ENCODE assay signal across 28 cellular contexts in genomic region chr1:22169816-22170215, GRCh38. TPM values are rescaled to one million over a fixed set of nuclear protein-coding genes. Genes with fewer than 3 reads are reported as not detected.
"Had no signal": no experiment of that assay in that cellular context is flagged by ENCODE, and none has a peak within 500 bp of the region (broad histone marks: within the 10 kb centered on the region; RNA-seq: fewer than 3 reads in every experiment).

No MANE protein-coding gene starts in this region.

- H3K4me2 ChIP-seq: hepatocyte had no signal

- FAIRE-seq: islet of Langerhans, kidney had no signal

- H2AFZ ChIP-seq: hepatocyte, parathyroid adenoma had no signal

- H3K79me2 ChIP-seq: hepatocyte, parathyroid adenoma had no signal

- H3K4me3 ChIP-seq: heart right ventricle, hepatocyte, left lung, lower lobe of right lung, right atrium auricular region, skin epidermis, suprapubic skin, thoracic aorta, tibial artery, uterus had no signal

- H3K9ac ChIP-seq: parathyroid adenoma had no signal

- H3K4me1 ChIP-seq: heart right ventricle, left lung, lower lobe of right lung, parathyroid adenoma, right atrium auricular region, tibial artery, uterus had no signal

- H3K27me3 ChIP-seq: hepatocyte, left lung, neutrophil, right atrium auricular region, suprapubic skin, uterus had no signal

- ATAC-seq: heart right ventricle; left colon; left lung; lower lobe of right lung; naive thymus-derived CD8-positive, alpha-beta T cell; sciatic nerve; stimulated activated effector memory CD8-positive, alpha-beta T cell treated with anti-CD3 and anti-CD28 coated beads, Interleukin-12 subunit alpha, Interleukin-12 subunit beta, amount 100 ng/mL, for 72 hours had no signal

- H3K9me3 ChIP-seq: heart right ventricle, left lung, lower lobe of right lung, neutrophil, right atrium auricular region, suprapubic skin, thoracic aorta, tibial artery, uterus had no signal

- DNase-seq: heart right ventricle; immature natural killer cell; kidney; left colon; left lung; lower lobe of right lung; mammary epithelial cell; mesenchymal stem cell; naive thymus-derived CD8-positive, alpha-beta T cell; occipital lobe; stimulated activated CD4-positive, alpha-beta T cell treated with anti-CD3 and anti-CD28 coated beads, Interleukin-12 subunit alpha, Interleukin-12 subunit beta, amount 100 ng/mL, for 4 hours; stimulated activated CD4-positive, alpha-beta T cell treated with anti-CD3 and anti-CD28 coated beads, Interleukin-15, amount 100 ng/mL, for 24 hours; stimulated activated CD4-positive, alpha-beta T cell treated with anti-CD3 and anti-CD28 coated beads, Interleukin-2, amount 100 ng/mL, for 24 hours; stimulated activated CD4-positive, alpha-beta T cell treated with anti-CD3 and anti-CD28 coated beads, Interleukin-4, amount 100 ng/mL, for 24 hours; stimulated activated naive CD4-positive, alpha-beta T cell; tibial artery; trophoblast cell; uterus had no signal

- H3K27ac ChIP-seq: heart right ventricle, hepatocyte, left lung, lower lobe of right lung, neutrophil, parathyroid adenoma, right atrium auricular region, skin epidermis, suprapubic skin, thoracic aorta, tibial artery, uterus had no signal

- H3K36me3 ChIP-seq: heart right ventricle, left lung, lower lobe of right lung, neutrophil, right atrium auricular region, suprapubic skin, thoracic aorta, tibial artery, uterus had no signal

RNA-seq across cellular contexts. Expression of gene WNT4, which starts 26.9 kb away (rescaled TPM):
- total RNA-seq: naive thymus-derived CD8-positive, alpha-beta T cell; thoracic aorta had no signal
- polyA plus RNA-seq: naive thymus-derived CD8-positive, alpha-beta T cell had no signal
